In genomic region chr17:1259910-1260389, GRCh38 we compare ENCODE assay signal across 9 cellular contexts. TPM values are rescaled to one million over a fixed set of nuclear protein-coding genes. Genes with fewer than 3 reads are reported as not detected.
DNase-seq lines count a peak whose midpoint lies in the region; ATAC-seq, FAIRE-seq and TF ChIP-seq lines count a peak whose summit lies in the region.
"Had no signal": no experiment of that assay in that cellular context is flagged by ENCODE, and none has a peak within 500 bp of the region (broad histone marks: within the 10 kb centered on the region; RNA-seq: fewer than 3 reads in every experiment).

No MANE protein-coding gene starts in this region.

- H3K4me1 ChIP-seq in esophagus squamous epithelium, result peaks cover 5 to 19% (median 6%) of the 10 kb centered on the region in 3 donors
- peaks cover 0 to 5% (median 0%) of the 10 kb centered on the region in 3 donors for H3K4me1 ChIP-seq in pancreas

- WGBS in esophagus squamous epithelium, 2 donors, result 1 to 3% methylated on average over 12 to 22 of the region's 39 CpGs
- 3% methylated on average over 32 to 39 of the region's 39 CpGs for WGBS in pancreas, 2 donors

- H3K9me3 ChIP-seq in esophagus squamous epithelium (no peaks in the 10 kb centered on the region), pancreas (no peaks in the 10 kb centered on the region)

- peak overlapping the region; percentile 4 to 77 (median 40) for H3K27ac ChIP-seq in esophagus squamous epithelium
- H3K27ac ChIP-seq in pancreas, result no peak overlapping the region

- no peak for FAIRE-seq in pancreas (lab: Jason Lieb, UNC)
- FAIRE-seq: islet of Langerhans had no signal

- H3K36me3 ChIP-seq in esophagus squamous epithelium, result no peaks in the 10 kb centered on the region
- no peaks in the 10 kb centered on the region for H3K36me3 ChIP-seq in pancreas

- ATAC-seq in pancreas (peak; percentile 58 to 73 (median 69)), HG02759 (IDR thresholded peaks at IDR 0.05; ENCODE audit: unreplicated experiment) (no peak), HG03025 (IDR thresholded peaks at IDR 0.05; ENCODE audit: low FRiP score, unreplicated experiment) (no peak)

- no peak for TF ChIP-seq POLR2A in esophagus squamous epithelium (IDR thresholded peaks at IDR 0.05)

- DNase-seq in EH (ENCODE audit: low read depth) (peak; percentile 54), RKO (ENCODE audit: low spot score) (peak; percentile 30), esophagus squamous epithelium (lab: John Stamatoyannopoulos, UW) (no peak), pancreas (peak in 1 of 6 donors; percentile 53), Ammon's horn (ENCODE audit: low spot score) (no peak), cerebellar cortex (ENCODE audit: low spot score) (no peak)

- intact Hi-C loops in esophagus squamous epithelium (cut with DNase I) (loop anchor here (10.0 kb wide), 1 partner anchor 255 kb away; the partner anchor contains the start of gene INPP5K), pancreas (cut with DNase I) (loop anchor here in 1 of 3 donors (5.0 kb wide), 1 partner anchor 72 kb away; no protein-coding TSS in a partner anchor)

- H3K4me3 ChIP-seq in esophagus squamous epithelium (peak overlapping the region; percentile 33 to 67 (median 46)), pancreas (peak overlapping the region; percentile 5 to 55 (median 28))

- no peak for TF ChIP-seq CTCF in esophagus squamous epithelium (IDR thresholded peaks at IDR 0.05)
- no peak for TF ChIP-seq CTCF in pancreas (IDR thresholded peaks at IDR 0.05)

- H3K27me3 ChIP-seq in esophagus squamous epithelium (peaks cover 0 to 22% (median 0%) of the 10 kb centered on the region in 4 donors), pancreas (no peaks in the 10 kb centered on the region)

RNA-seq across cellular contexts. Expression of gene BHLHA9, which starts 10.3 kb away (rescaled TPM):
- total RNA-seq in esophagus squamous epithelium (not detected), pancreas (not detected)
- not detected for polyA plus RNA-seq in pancreas

RNA-seq across cellular contexts. Expression of gene TRARG1, which starts 19.5 kb away (rescaled TPM):
- total RNA-seq in esophagus squamous epithelium, result not detected
- total RNA-seq in pancreas, result 1 to 10 TPM in 1 of 6 donors, under 1 TPM in 3, not detected in 2; 0.09 to 2.9 (median 0.35) TPM
- polyA plus RNA-seq in pancreas, result 1 to 10 TPM in 1 of 2 donors, under 1 TPM in 1; 0.31 to 4.1 TPM

Comparison
In these comparisons a context has a peak if more than half of its experiments do, and no peak if none do; other contexts are left out.
1. DNase-seq: peak in EH (single experiment) and RKO (single experiment); none in esophagus squamous epithelium (single experiment), Ammon's horn (single experiment) and cerebellar cortex (single experiment).
2. H3K27ac ChIP-seq: peak in esophagus squamous epithelium (4 of 4); none in pancreas (0 of 4).
3. ATAC-seq: peak in pancreas (4 of 4); none in HG02759 (single experiment) and HG03025 (single experiment).